11 cellular contexts compared by ENCODE assay signal in the genomic region with DNA sequence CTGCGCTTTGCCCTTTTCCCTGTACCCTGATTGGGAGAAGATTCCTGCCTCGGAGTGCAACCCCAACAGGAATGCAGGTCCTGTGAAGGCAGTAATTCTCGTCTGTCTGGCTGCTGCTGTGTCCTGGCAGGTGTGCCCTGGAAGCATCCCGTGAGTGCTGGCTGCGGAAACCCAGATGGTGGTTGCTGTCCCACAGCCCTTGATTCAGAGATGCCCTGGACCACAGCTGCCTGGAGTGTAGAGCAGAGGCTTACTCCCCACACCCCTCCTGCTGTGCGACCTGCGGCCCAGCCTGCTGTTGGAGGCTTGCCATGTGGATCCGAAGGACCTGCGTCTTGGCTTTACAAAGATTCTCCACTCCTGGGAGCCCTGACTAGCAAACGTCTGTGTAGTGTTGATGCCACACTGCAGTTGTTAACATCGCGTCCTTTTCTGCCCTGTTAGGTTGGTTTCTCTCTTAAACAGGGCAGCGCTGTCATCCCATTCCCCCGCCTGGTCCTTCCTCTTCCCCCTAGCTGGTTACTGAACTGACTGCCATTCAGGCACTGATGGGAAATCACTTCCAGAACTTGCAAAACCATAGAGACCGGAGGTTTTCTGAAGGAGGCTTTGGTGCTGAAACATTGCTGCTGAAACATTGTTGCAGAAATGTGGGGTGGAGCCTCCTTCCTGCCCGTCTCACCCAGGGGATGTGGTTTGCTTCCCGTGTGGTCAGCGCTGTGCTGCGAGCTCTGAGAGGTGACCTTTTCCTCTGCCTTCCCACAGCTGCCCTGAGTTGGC. TPM values are rescaled to one million over a fixed set of nuclear protein-coding genes. Genes with fewer than 3 reads are reported as not detected.
DNase-seq lines count a peak whose midpoint lies in the region; ATAC-seq and TF ChIP-seq lines count a peak whose summit lies in the region.
"Had no signal": no experiment of that assay in that cellular context is flagged by ENCODE, and none has a peak within 500 bp of the region (broad histone marks: within the 10 kb centered on the region; RNA-seq: fewer than 3 reads in every experiment).

No MANE protein-coding gene starts in this region.

- H3K4me2 ChIP-seq in skeletal muscle satellite cell (ENCODE audit: low read length), result peak overlapping the region; percentile 50

- no peak overlapping the region for H3K4me3 ChIP-seq in Jurkat, Clone E6-1 (ENCODE audit: low read length)
- H3K4me3 ChIP-seq in fibroblast of pulmonary artery (replicated peaks; ENCODE audit: low read depth, low read length), result no peak overlapping the region
- H3K4me3 ChIP-seq in skeletal muscle satellite cell (ENCODE audit: low read length), result no peak overlapping the region
- H3K4me3 ChIP-seq: sigmoid colon, thyroid gland had no signal

- DNase-seq in Jurkat, Clone E6-1 (ENCODE audit: low read depth, low spot score), result peak; percentile 51
- DNase-seq in activated CD4-positive, alpha-beta memory T cell treated with anti-CD3 and anti-CD28 coated beads for 36 hours, result peak; percentile 58
- DNase-seq in fibroblast of pulmonary artery (ENCODE audit: low read depth), result peak; percentile 38
- no peak for DNase-seq in HuH-7.5 (ENCODE audit: low spot score)
- DNase-seq in NCI-H128 (lab: John Stamatoyannopoulos, UW; ENCODE audit: unreplicated experiment), result no peak
- DNase-seq: NCI-H510A treated with DMSO at 0.1 percent for 48 hours, sigmoid colon had no signal

- peaks cover 41% of the 10 kb centered on the region for H3K4me1 Mint-ChIP-seq in activated CD4-positive, alpha-beta memory T cell treated with anti-CD3 and anti-CD28 coated beads for 36 hours (ENCODE audit: low read depth)

- peaks cover 49% of the 10 kb centered on the region for H3K4me1 ChIP-seq in skeletal muscle satellite cell (ENCODE audit: control insufficient read depth, insufficient read depth, low read length)

- intact Hi-C loops in activated CD4-positive, alpha-beta memory T cell treated with anti-CD3 and anti-CD28 coated beads for 36 hours (cut with micrococcal nuclease), result loop anchor here (5.0 kb wide), 1 partner anchor 53 kb away; a partner anchor contains a TSS

- H3K9ac ChIP-seq in skeletal muscle satellite cell (ENCODE audit: low read depth, low read length), result peak overlapping the region; percentile 28

- peak overlapping the region; percentile 70 for H3K27ac Mint-ChIP-seq in activated CD4-positive, alpha-beta memory T cell treated with anti-CD3 and anti-CD28 coated beads for 36 hours

- H3K27me3 Mint-ChIP-seq in activated CD4-positive, alpha-beta memory T cell treated with anti-CD3 and anti-CD28 coated beads for 36 hours, result no peaks in the 10 kb centered on the region

- H3K9me3 ChIP-seq in skeletal muscle satellite cell (replicated peaks; ENCODE audit: low read length), result no peaks in the 10 kb centered on the region
- H3K9me3 ChIP-seq: sigmoid colon, thyroid gland had no signal

- no peak overlapping the region for H3K4me3 Mint-ChIP-seq in activated CD4-positive, alpha-beta memory T cell treated with anti-CD3 and anti-CD28 coated beads for 36 hours

- peaks cover 50% of the 10 kb centered on the region for H3K36me3 ChIP-seq in skeletal muscle satellite cell (ENCODE audit: insufficient read depth, low read length)

- H3K9me3 Mint-ChIP-seq in activated CD4-positive, alpha-beta memory T cell treated with anti-CD3 and anti-CD28 coated beads for 36 hours, result no peaks in the 10 kb centered on the region

- H3K27me3 ChIP-seq in skeletal muscle satellite cell (ENCODE audit: control insufficient read depth, insufficient read depth, low read length), result no peaks in the 10 kb centered on the region
- H3K27me3 ChIP-seq: sigmoid colon, thyroid gland had no signal

- TF ChIP-seq CTCF in fibroblast of pulmonary artery (IDR thresholded peaks at IDR 0.05; ENCODE audit: low read length, missing control alignments), result no peak

- POLR2A ChIA-PET in activated CD4-positive, alpha-beta memory T cell treated with anti-CD3 and anti-CD28 coated beads for 36 hours (lab: Charles Lee), result no interaction called here

- H3K36me3 Mint-ChIP-seq in activated CD4-positive, alpha-beta memory T cell treated with anti-CD3 and anti-CD28 coated beads for 36 hours, result peaks cover 21% of the 10 kb centered on the region

- ATAC-seq in HG02763 (IDR thresholded peaks at IDR 0.05; ENCODE audit: unreplicated experiment), result no peak
- no peak for ATAC-seq in HG03025 (IDR thresholded peaks at IDR 0.05; ENCODE audit: low FRiP score, unreplicated experiment)

- CTCF ChIA-PET in activated CD4-positive, alpha-beta memory T cell treated with anti-CD3 and anti-CD28 coated beads for 36 hours (lab: Charles Lee), result interaction anchor here (0.6 kb wide), 1 partner anchor 93 kb away, joined by 3 read pairs; no protein-coding TSS in a partner anchor

RNA-seq across cellular contexts. Expression of a gene that starts 53.3 kb away (rescaled TPM):
- polyA plus RNA-seq in Jurkat, Clone E6-1 (2012; ENCODE audit: insufficient read depth, insufficient read length), result 109 TPM
- 10 to 100 TPM; 90.7 to 97.2 TPM for total RNA-seq in activated CD4-positive, alpha-beta memory T cell treated with anti-CD3 and anti-CD28 coated beads for 36 hours
- total RNA-seq in skeletal muscle satellite cell (2012; rRNA removed), result 52.2 and 65.4 TPM in 2 replicates

Comparison
In these comparisons a context has a peak if more than half of its experiments do, and no peak if none do; other contexts are left out.
1. DNase-seq: peak in Jurkat, Clone E6-1 (single experiment), activated CD4-positive, alpha-beta memory T cell treated with anti-CD3 and anti-CD28 coated beads for 36 hours (single experiment) and fibroblast of pulmonary artery (single experiment); none in HuH-7.5 (single experiment) and NCI-H128 (single experiment).